ENCODE assay signal across 14 cellular contexts in the genomic region with DNA sequence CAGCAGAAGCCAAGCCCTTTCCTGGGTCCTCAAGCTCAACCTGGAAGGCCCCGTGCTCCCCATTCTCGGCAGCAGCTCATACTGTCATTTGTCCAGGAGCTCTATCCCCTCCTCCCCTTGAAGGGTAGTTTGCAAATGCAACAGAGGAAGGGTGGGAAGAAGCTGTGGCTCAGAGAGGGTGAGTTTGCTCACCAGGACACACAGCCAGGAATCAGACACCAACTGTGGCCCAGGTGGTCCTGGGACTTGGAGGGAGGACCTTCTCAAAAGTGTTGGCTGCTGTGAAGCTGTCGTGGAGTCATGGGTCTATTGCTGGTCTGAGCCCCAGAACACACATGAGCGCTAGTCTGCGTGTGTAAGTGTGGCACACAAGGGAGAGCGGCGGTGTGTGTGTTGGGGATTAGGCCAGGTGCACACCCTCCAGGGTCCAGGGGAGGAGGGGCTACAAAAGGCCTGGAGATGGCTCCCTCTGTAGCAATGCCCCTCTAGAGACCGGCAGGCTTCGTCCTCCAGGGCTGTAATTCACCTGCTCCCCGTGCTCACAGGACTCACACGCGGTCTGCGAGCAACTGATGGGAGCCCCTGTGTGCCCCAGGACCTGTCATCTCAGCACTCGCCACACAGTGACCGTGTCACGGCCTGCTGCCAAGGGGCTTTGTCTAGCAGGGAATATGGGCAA. TPM values are rescaled to one million over a fixed set of nuclear protein-coding genes. Genes with fewer than 3 reads are reported as not detected.
DNase-seq lines count a peak whose midpoint lies in the region; ATAC-seq, FAIRE-seq and TF ChIP-seq lines count a peak whose summit lies in the region.
"Had no signal": no experiment of that assay in that cellular context is flagged by ENCODE, and none has a peak within 500 bp of the region (broad histone marks: within the 10 kb centered on the region; RNA-seq: fewer than 3 reads in every experiment).

No MANE protein-coding gene starts in this region.

- TF ChIP-seq CTCF in natural killer cell (IDR thresholded peaks at IDR 0.05), result no peak
- no peak for TF ChIP-seq CTCF in endodermal cell (conservative IDR thresholded peaks at IDR 0.05)

- H3K4me3 Mint-ChIP-seq in natural killer cell (peak overlapping the region; percentile 73), T-cell (peak overlapping the region in 2 of 3 donors; percentile 53 to 57), endodermal cell (no peak overlapping the region)
- no peak overlapping the region for H3K4me3 Mint-ChIP-seq in natural killer cell treated with Interleukin-12 subunit alpha and Interleukin-12 subunit beta and Interleukin-15 and Interleukin-18, amount 100 ng/mL, for 72 hours

- peaks cover 6% of the 10 kb centered on the region for H3K4me1 ChIP-seq in endodermal cell (ENCODE audit: control insufficient read depth, insufficient read depth, low read length)
- H3K4me1 ChIP-seq in thymus (ENCODE audit: control insufficient read depth, insufficient read depth, low read length), result peaks cover 20% of the 10 kb centered on the region

- H3K36me3 Mint-ChIP-seq in natural killer cell (no peaks in the 10 kb centered on the region), T-cell (no peaks in the 10 kb centered on the region), endodermal cell (ENCODE audit: low read depth) (no peaks in the 10 kb centered on the region)
- H3K36me3 Mint-ChIP-seq in natural killer cell treated with Interleukin-12 subunit alpha and Interleukin-12 subunit beta and Interleukin-15 and Interleukin-18, amount 100 ng/mL, for 72 hours, result no peaks in the 10 kb centered on the region

- H3K4me1 Mint-ChIP-seq in natural killer cell (peaks cover 4 to 17% of the 10 kb centered on the region in 2 donors), T-cell (peaks cover 32 to 43% (median 38%) of the 10 kb centered on the region in 3 donors), endodermal cell (peaks cover 35% of the 10 kb centered on the region)
- H3K4me1 Mint-ChIP-seq in natural killer cell treated with Interleukin-12 subunit alpha and Interleukin-12 subunit beta and Interleukin-15 and Interleukin-18, amount 100 ng/mL, for 72 hours (ENCODE audit: low read depth in 2 of 2), result peaks cover 12 to 15% of the 10 kb centered on the region in 2 donors

- ATAC-seq in natural killer cell (no peak), T-cell (replicated peaks in 1 of 4) (no peak)
- ATAC-seq in natural killer cell treated with Interleukin-12 subunit alpha and Interleukin-12 subunit beta and Interleukin-15 and Interleukin-18, amount 100 ng/mL, for 72 hours, result no peak

- DNase-seq in natural killer cell, result no peak
- no peak for DNase-seq in natural killer cell treated with Interleukin-12 subunit alpha and Interleukin-12 subunit beta and Interleukin-15 and Interleukin-18, amount 100 ng/mL, for 72 hours (ENCODE audit: low spot score)
- DNase-seq in T-cell, result no peak
- no peak for DNase-seq in endodermal cell
- no peak for DNase-seq in kidney tubule cell (ENCODE audit: low spot score)
- no peak for DNase-seq in RKO (ENCODE audit: low spot score)
- DNase-seq in GM12892 (ENCODE audit: insufficient read length), result no peak
- DNase-seq: activated CD4-positive, alpha-beta T cell treated with anti-CD3 and anti-CD28 coated beads for 4 hours; cerebellar nuclear complex; DMS 273 treated with DMSO at 0.1 percent for 48 hours; NCI-H748 treated with DMSO at 0.1 percent for 48 hours; stomach had no signal

- H3K9me3 ChIP-seq in endodermal cell (ENCODE audit: control insufficient read depth, low read length) (no peaks in the 10 kb centered on the region), thymus (ENCODE audit: control insufficient read depth) (no peaks in the 10 kb centered on the region)
- H3K9me3 ChIP-seq: stomach, vagina had no signal

- H3K9me3 Mint-ChIP-seq in natural killer cell (no peaks in the 10 kb centered on the region), T-cell (no peaks in the 10 kb centered on the region), endodermal cell (no peaks in the 10 kb centered on the region)
- no peaks in the 10 kb centered on the region for H3K9me3 Mint-ChIP-seq in natural killer cell treated with Interleukin-12 subunit alpha and Interleukin-12 subunit beta and Interleukin-15 and Interleukin-18, amount 100 ng/mL, for 72 hours

- WGBS in endodermal cell (ENCODE audit: insufficient coverage in 1 of 2, insufficient read length in 1 of 2), 2 experiments, result 93 to 97% methylated on average over 14 to 16 of the region's 16 CpGs
- WGBS in thymus, result 84% methylated on average over 16 of the region's 16 CpGs

- POLR2A ChIA-PET in T-cell (lab: Charles Lee), result interaction anchor here (0.6 to 1.1 kb wide), 3 partner anchors 368 to 460 kb away, joined by 3 to 4 read pairs (median 3); no protein-coding TSS in a partner anchor

- H3K27ac Mint-ChIP-seq in natural killer cell, result no peak overlapping the region
- H3K27ac Mint-ChIP-seq in natural killer cell treated with Interleukin-12 subunit alpha and Interleukin-12 subunit beta and Interleukin-15 and Interleukin-18, amount 100 ng/mL, for 72 hours, result peak overlapping the region in 1 of 2 donors; percentile 5
- peak overlapping the region; percentile 87 to 91 for H3K27ac Mint-ChIP-seq in T-cell
- peak overlapping the region; percentile 86 for H3K27ac Mint-ChIP-seq in endodermal cell

- no peak for FAIRE-seq in GM12892 (lab: Jason Lieb, UNC)

- CTCF ChIA-PET in T-cell (lab: Charles Lee), result interaction anchor here (0.6 to 1.8 kb wide), 11 partner anchors 7 to 658 kb away, joined by 3 to 10 read pairs (median 4); a partner anchor contains a TSS

- H3K27ac ChIP-seq in endodermal cell (ENCODE audit: low read depth, low read length) (no peak overlapping the region), thymus (ENCODE audit: low read depth) (peak overlapping the region; percentile 64)
- H3K27ac ChIP-seq: vagina had no signal

- H3K9ac ChIP-seq in endodermal cell (ENCODE audit: extremely low read depth, low read length, poor library complexity, severe bottlenecking), result no peak overlapping the region

- no peak for TF ChIP-seq POLR2A in GM12892 (IDR thresholded peaks at IDR 0.05; ENCODE audit: low read depth, low read length)

- H3K27me3 ChIP-seq in endodermal cell (ENCODE audit: control insufficient read depth, insufficient read depth, low read length, poor library complexity, severe bottlenecking), result no peaks in the 10 kb centered on the region
- no peaks in the 10 kb centered on the region for H3K27me3 ChIP-seq in thymus (ENCODE audit: control insufficient read depth, insufficient read depth)
- H3K27me3 ChIP-seq: stomach, vagina had no signal

- H3K27me3 Mint-ChIP-seq in natural killer cell (ENCODE audit: low read depth in 2 of 2), result peaks cover 0 to under 1% of the 10 kb centered on the region in 2 donors
- no peaks in the 10 kb centered on the region for H3K27me3 Mint-ChIP-seq in natural killer cell treated with Interleukin-12 subunit alpha and Interleukin-12 subunit beta and Interleukin-15 and Interleukin-18, amount 100 ng/mL, for 72 hours
- H3K27me3 Mint-ChIP-seq in T-cell, result no peaks in the 10 kb centered on the region
- H3K27me3 Mint-ChIP-seq in endodermal cell (ENCODE audit: insufficient read depth), result no peaks in the 10 kb centered on the region

- H3K36me3 ChIP-seq in endodermal cell (ENCODE audit: control insufficient read depth, insufficient read depth, low read length) (no peaks in the 10 kb centered on the region), thymus (ENCODE audit: control insufficient read depth, insufficient read depth) (no peaks in the 10 kb centered on the region)
- H3K36me3 ChIP-seq: stomach, vagina had no signal

- intact Hi-C loops in natural killer cell (cut with micrococcal nuclease), result loop anchor here (2.0 to 5.0 kb wide), 2 partner anchors 105 to 389 kb away; a partner anchor contains a TSS

- H3K4me3 ChIP-seq in endodermal cell (ENCODE audit: low read length), result no peak overlapping the region
- no peak overlapping the region for H3K4me3 ChIP-seq in thymus (ENCODE audit: low read length)
- H3K4me3 ChIP-seq: vagina had no signal

RNA-seq across cellular contexts. Expression of a gene that starts 8.2 kb away (rescaled TPM):
- total RNA-seq in natural killer cell (1,000 to 10,000 TPM; 1,744 to 2,278 (median 2,016) TPM), T-cell (1,000 to 10,000 TPM; 4,124 to 5,450 (median 5,009) TPM), endodermal cell (1,000 to 10,000 TPM; 2,313 to 2,316 TPM)
- 1,000 to 10,000 TPM; 1,429 to 1,580 TPM for total RNA-seq in natural killer cell treated with Interleukin-12 subunit alpha and Interleukin-12 subunit beta and Interleukin-15 and Interleukin-18, amount 100 ng/mL, for 72 hours
- polyA plus RNA-seq in endodermal cell (2013, experiment 1 of 2), result 1,931 TPM
- polyA plus RNA-seq in endodermal cell (2013, experiment 2 of 2), result 1,875 TPM
- 4,031 TPM for polyA plus RNA-seq in thymus
- polyA plus RNA-seq in GM12892 (2012; ENCODE audit: missing spikeins), result 4,425 TPM

RNA-seq across cellular contexts. Expression of a gene that starts 45.0 kb away (rescaled TPM):
- total RNA-seq in natural killer cell (100 to 1,000 TPM; 550 to 913 (median 748) TPM), T-cell (100 to 1,000 TPM; 201 to 512 (median 406) TPM), endodermal cell (10 to 100 TPM; 12.4 to 20.0 TPM)
- total RNA-seq in natural killer cell treated with Interleukin-12 subunit alpha and Interleukin-12 subunit beta and Interleukin-15 and Interleukin-18, amount 100 ng/mL, for 72 hours, result 100 to 1,000 TPM; 767 to 771 TPM
- 9.7 TPM for polyA plus RNA-seq in endodermal cell (2013, experiment 1 of 2)
- 7.1 TPM for polyA plus RNA-seq in endodermal cell (2013, experiment 2 of 2)
- polyA plus RNA-seq in thymus, result 2,730 TPM
- 2,617 TPM for polyA plus RNA-seq in GM12892 (2012; ENCODE audit: missing spikeins)

RNA-seq across cellular contexts. Expression of a gene that starts 50.2 kb away (rescaled TPM):
- total RNA-seq in natural killer cell, result 10 to 100 TPM in 1 of 3 donors, 1 to 10 TPM in 2; 2.8 to 12.3 (median 4.3) TPM
- total RNA-seq in natural killer cell treated with Interleukin-12 subunit alpha and Interleukin-12 subunit beta and Interleukin-15 and Interleukin-18, amount 100 ng/mL, for 72 hours, result 1 to 10 TPM; 4.0 to 7.8 TPM
- total RNA-seq in T-cell, result 1 to 10 TPM in 3 of 5 donors, under 1 TPM in 2; 0.83 to 2.0 (median 1.2) TPM
- 10 to 100 TPM; 53.3 to 71.7 TPM for total RNA-seq in endodermal cell
- polyA plus RNA-seq in endodermal cell (2013, experiment 1 of 2), result 40.7 TPM
- 37.5 TPM for polyA plus RNA-seq in endodermal cell (2013, experiment 2 of 2)
- 6.4 TPM for polyA plus RNA-seq in thymus
- polyA plus RNA-seq in GM12892 (2012; ENCODE audit: missing spikeins), result 6.3 TPM

Comparison
In these comparisons a context has a peak if more than half of its experiments do, and no peak if none do; other contexts are left out.
1. H3K4me3 Mint-ChIP-seq: peak in natural killer cell (single experiment) and T-cell (2 of 3); none in natural killer cell treated with Interleukin-12 subunit alpha and Interleukin-12 subunit beta and Interleukin-15 and Interleukin-18, amount 100 ng/mL, for 72 hours (single experiment) and endodermal cell (single experiment).
2. H3K27ac Mint-ChIP-seq: peak in T-cell (2 of 2) and endodermal cell (single experiment); none in natural killer cell (0 of 2).
3. RNA of a gene that starts 45.0 kb away (total RNA-seq): 767 to 771 TPM in natural killer cell treated with Interleukin-12 subunit alpha and Interleukin-12 subunit beta and Interleukin-15 and Interleukin-18, amount 100 ng/mL, for 72 hours, 550 to 913 TPM in natural killer cell and 201 to 512 TPM in T-cell; 12.4 to 20.0 TPM in endodermal cell; every median in the first group is over 4 times any median in the second.
4. RNA of a gene that starts 50.2 kb away (total RNA-seq): 53.3 to 71.7 TPM in endodermal cell; 4.0 to 7.8 TPM in natural killer cell treated with Interleukin-12 subunit alpha and Interleukin-12 subunit beta and Interleukin-15 and Interleukin-18, amount 100 ng/mL, for 72 hours, 2.8 to 12.3 TPM in natural killer cell and 0.83 to 2.0 TPM in T-cell; every median in the first group is over 4 times any median in the second.